In the genomic region with DNA sequence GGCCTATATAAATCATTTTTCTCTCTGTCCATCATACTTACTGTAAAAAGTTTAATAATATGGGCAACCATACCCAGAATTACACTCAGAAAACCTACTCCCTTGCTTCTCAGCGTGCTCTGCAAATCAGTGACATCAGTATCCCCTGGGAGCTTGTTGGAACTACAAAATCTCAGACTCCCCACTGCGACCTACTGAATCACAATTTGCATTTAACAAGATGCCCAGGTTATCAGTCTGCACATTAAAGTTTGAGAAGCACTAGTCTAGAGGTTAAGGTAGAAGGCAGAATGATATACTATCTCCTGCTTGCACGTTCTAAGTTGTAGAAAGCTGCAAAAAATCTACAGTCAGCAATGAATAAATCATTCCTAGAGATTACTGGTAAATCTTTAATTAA, we compare ENCODE assay signal across 1 cellular context.
A peak's percentile ranks its signal among the peaks of the same experiment; 100 is the strongest.
TF ChIP-seq lines count a peak whose summit lies in the region.

No MANE protein-coding gene starts in this region.

TF ChIP-seq in HEK293, 187 proteins besides CTCF, POLR2A, EP300 and RAD21 (continued from another document):
- TF ChIP-seq, protein P1, sequence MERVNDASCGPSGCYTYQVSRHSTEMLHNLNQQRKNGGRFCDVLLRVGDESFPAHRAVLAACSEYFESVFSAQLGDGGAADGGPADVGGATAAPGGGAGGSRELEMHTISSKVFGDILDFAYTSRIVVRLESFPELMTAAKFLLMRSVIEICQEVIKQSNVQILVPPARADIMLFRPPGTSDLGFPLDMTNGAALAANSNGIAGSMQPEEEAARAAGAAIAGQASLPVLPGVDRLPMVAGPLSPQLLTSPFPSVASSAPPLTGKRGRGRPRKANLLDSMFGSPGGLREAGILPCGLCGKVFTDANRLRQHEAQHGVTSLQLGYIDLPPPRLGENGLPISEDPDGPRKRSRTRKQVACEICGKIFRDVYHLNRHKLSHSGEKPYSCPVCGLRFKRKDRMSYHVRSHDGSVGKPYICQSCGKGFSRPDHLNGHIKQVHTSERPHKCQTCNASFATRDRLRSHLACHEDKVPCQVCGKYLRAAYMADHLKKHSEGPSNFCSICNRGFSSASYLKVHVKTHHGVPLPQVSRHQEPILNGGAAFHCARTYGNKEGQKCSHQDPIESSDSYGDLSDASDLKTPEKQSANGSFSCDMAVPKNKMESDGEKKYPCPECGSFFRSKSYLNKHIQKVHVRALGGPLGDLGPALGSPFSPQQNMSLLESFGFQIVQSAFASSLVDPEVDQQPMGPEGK (tag by site-specific recombination; IDR thresholded peaks at IDR 0.05), result no peak
- TF ChIP-seq ZNF121 (tag by site-specific recombination; IDR thresholded peaks at IDR 0.05) (no peak), ZNF621 (tag by site-specific recombination; IDR thresholded peaks at IDR 0.05) (no peak), ZNF266 (tag by site-specific recombination; IDR thresholded peaks at IDR 0.05; ENCODE audit: low read depth) (no peak), FEZF1 (tag by site-specific recombination; IDR thresholded peaks at IDR 0.05) (peak; percentile 53; the same call in 1 of the 2 replicates), ZNF114 (tag by site-specific recombination; IDR thresholded peaks at IDR 0.05) (no peak), ZNF600 (tag by site-specific recombination; IDR thresholded peaks at IDR 0.05) (0 out of 2 replicates have a peak, but pooled peaks have one; percentile 17), ZNF843 (tag by site-specific recombination; IDR thresholded peaks at IDR 0.05) (peak; percentile 68; the same call in 1 of the 2 replicates), SP7 (tag by site-specific recombination; IDR thresholded peaks at IDR 0.05) (peak; percentile 79), ZNF629 (tag by site-specific recombination; IDR thresholded peaks at IDR 0.05) (peak; percentile 61), ZNF292 (tag by site-specific recombination; IDR thresholded peaks at IDR 0.05; ENCODE audit: borderline replicate concordance, low read depth) (no peak), ZBTB17 (tag by site-specific recombination; IDR thresholded peaks at IDR 0.05) (peak; percentile 59), WT1 (tag by site-specific recombination; IDR thresholded peaks at IDR 0.05) (peak; percentile 82)
- TF ChIP-seq, protein P2, sequence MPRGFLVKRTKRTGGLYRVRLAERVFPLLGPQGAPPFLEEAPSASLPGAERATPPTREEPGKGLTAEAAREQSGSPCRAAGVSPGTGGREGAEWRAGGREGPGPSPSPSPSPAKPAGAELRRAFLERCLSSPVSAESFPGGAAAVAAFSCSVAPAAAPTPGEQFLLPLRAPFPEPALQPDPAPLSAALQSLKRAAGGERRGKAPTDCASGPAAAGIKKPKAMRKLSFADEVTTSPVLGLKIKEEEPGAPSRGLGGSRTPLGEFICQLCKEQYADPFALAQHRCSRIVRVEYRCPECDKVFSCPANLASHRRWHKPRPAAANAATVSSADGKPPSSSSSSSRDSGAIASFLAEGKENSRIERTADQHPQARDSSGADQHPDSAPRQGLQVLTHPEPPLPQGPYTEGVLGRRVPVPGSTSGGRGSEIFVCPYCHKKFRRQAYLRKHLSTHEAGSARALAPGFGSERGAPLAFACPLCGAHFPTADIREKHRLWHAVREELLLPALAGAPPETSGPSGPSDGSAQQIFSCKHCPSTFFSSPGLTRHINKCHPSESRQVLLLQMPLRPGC (tag by site-specific recombination; IDR thresholded peaks at IDR 0.05), result peak; percentile 36; the same call in 1 of the 2 replicates
- TF ChIP-seq, protein P3, sequence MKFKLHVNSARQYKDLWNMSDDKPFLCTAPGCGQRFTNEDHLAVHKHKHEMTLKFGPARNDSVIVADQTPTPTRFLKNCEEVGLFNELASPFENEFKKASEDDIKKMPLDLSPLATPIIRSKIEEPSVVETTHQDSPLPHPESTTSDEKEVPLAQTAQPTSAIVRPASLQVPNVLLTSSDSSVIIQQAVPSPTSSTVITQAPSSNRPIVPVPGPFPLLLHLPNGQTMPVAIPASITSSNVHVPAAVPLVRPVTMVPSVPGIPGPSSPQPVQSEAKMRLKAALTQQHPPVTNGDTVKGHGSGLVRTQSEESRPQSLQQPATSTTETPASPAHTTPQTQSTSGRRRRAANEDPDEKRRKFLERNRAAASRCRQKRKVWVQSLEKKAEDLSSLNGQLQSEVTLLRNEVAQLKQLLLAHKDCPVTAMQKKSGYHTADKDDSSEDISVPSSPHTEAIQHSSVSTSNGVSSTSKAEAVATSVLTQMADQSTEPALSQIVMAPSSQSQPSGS (tag by site-specific recombination; IDR thresholded peaks at IDR 0.05; ENCODE audit: low read depth), result peak; percentile 64
